ENCODE assay signal across 26 cellular contexts in the genomic region with DNA sequence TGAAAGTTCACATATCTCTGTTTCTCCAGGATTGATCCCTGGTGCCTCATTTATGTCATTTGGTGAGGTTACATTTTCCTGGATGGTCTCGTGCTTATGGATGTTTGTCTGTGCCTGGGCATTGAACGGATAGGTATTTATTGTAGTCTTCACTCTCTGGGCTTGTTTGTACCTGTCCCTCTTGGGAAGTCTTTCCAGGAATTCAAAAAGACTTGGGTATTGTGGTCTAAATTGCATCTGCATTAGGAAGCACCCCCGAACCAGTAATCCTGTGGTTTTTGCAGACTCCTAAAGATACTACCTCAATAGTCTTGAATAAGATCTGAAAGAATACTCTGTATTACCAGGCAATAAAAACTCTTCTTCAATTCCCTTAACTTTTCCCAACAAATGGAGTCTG.
"Had no signal": no experiment of that assay in that cellular context is flagged by ENCODE, and none has a peak within 500 bp of the region (broad histone marks: within the 10 kb centered on the region; RNA-seq: fewer than 3 reads in every experiment).

No MANE protein-coding gene starts in this region.

- H3K4me1 Mint-ChIP-seq: immature natural killer cell; memory B cell; naive thymus-derived CD4-positive, alpha-beta T cell; natural killer cell had no signal

- H3K4me1 ChIP-seq: esophagus squamous epithelium, gastroesophageal sphincter, heart left ventricle, left lung, lower lobe of right lung had no signal

- H3K36me3 Mint-ChIP-seq: immature natural killer cell; memory B cell; naive thymus-derived CD4-positive, alpha-beta T cell had no signal

- FAIRE-seq: colon, endothelial cell of umbilical vein, frontal cortex had no signal

- H3K27ac ChIP-seq: coronary artery, dorsolateral prefrontal cortex, epithelial cell of prostate, esophagus squamous epithelium, gastroesophageal sphincter, heart left ventricle, left lung, lower lobe of right lung had no signal

- H3K27ac Mint-ChIP-seq: immature natural killer cell; memory B cell; naive thymus-derived CD4-positive, alpha-beta T cell; natural killer cell had no signal

- H3K27me3 Mint-ChIP-seq: memory B cell; naive thymus-derived CD4-positive, alpha-beta T cell had no signal

- H3K4me3 ChIP-seq: coronary artery, dorsolateral prefrontal cortex, esophagus squamous epithelium, gastroesophageal sphincter, heart left ventricle, left lung, lower lobe of right lung had no signal

- ATAC-seq: esophagus mucosa; gastroesophageal sphincter; heart left ventricle; left cardiac atrium; left lung; left ventricle myocardium superior; lower lobe of right lung; naive thymus-derived CD4-positive, alpha-beta T cell; natural killer cell had no signal

- H3K36me3 ChIP-seq: esophagus squamous epithelium, gastroesophageal sphincter, heart left ventricle, left lung, lower lobe of right lung had no signal

- DNase-seq: dermis blood vessel endothelial cell; dorsolateral prefrontal cortex; effector CD4-positive, alpha-beta T cell; effector memory CD4-positive, alpha-beta T cell; erythroblast; esophagus squamous epithelium; foreskin fibroblast; heart left ventricle; hypothalamus; immature natural killer cell; left cardiac atrium; left lung; left ventricle myocardium superior; lower lobe of right lung; mesendoderm; midbrain; naive thymus-derived CD4-positive, alpha-beta T cell; natural killer cell had no signal

- H3K27me3 ChIP-seq: esophagus squamous epithelium, gastroesophageal sphincter, heart left ventricle, left lung had no signal

- H3K4me3 Mint-ChIP-seq: immature natural killer cell; memory B cell; naive thymus-derived CD4-positive, alpha-beta T cell; natural killer cell had no signal
